In genomic region chr22:28772633-28773460, GRCh38 we compare ENCODE assay signal across 1 cellular context.
TF ChIP-seq lines count a peak whose summit lies in the region.

A gene with protein sequence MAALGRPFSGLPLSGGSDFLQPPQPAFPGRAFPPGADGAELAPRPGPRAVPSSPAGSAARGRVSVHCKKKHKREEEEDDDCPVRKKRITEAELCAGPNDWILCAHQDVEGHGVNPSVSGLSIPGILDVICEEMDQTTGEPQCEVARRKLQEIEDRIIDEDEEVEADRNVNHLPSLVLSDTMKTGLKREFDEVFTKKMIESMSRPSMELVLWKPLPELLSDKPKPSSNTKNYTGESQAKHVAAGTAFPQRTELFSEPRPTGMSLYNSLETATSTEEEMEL (plus strand): TSS chr22:28772695. CDS start chr22:28772850, 155 bp downstream.

TF ChIP-seq in HepG2, 621 proteins besides CTCF, POLR2A, EP300 and RAD21 (continued from another document and continues in another):
- TF ChIP-seq ZNF18 (CRISPR knock-in tag; IDR thresholded peaks at IDR 0.05; ENCODE audit: insufficient replicate concordance) (no peak), ZNF235 (CRISPR knock-in tag; IDR thresholded peaks at IDR 0.05; ENCODE audit: borderline replicate concordance) (no peak), WIZ (CRISPR knock-in tag; IDR thresholded peaks at IDR 0.05) (no peak), ZNF24 (IDR thresholded peaks at IDR 0.05) (no peak), ZNF12 (CRISPR knock-in tag; IDR thresholded peaks at IDR 0.05) (no peak), BRD4 (CRISPR knock-in tag; IDR thresholded peaks at IDR 0.05) (no peak; the same call in 1 of the 2 replicates), KAT2B (IDR thresholded peaks at IDR 0.05; ENCODE audit: borderline replicate concordance, low read depth, low read length) (no peak), ZNF644 (CRISPR knock-in tag; IDR thresholded peaks at IDR 0.05; ENCODE audit: low read depth) (no peak), MTA3 (CRISPR knock-in tag; IDR thresholded peaks at IDR 0.05) (no peak), IRX3 (CRISPR knock-in tag; IDR thresholded peaks at IDR 0.05; ENCODE audit: borderline replicate concordance, low read depth) (peak; percentile 78; the same call in 1 of the 2 replicates), ZNF562 (CRISPR knock-in tag; IDR thresholded peaks at IDR 0.05; ENCODE audit: borderline replicate concordance) (no peak), ZNF567 (CRISPR knock-in tag; IDR thresholded peaks at IDR 0.05; ENCODE audit: borderline replicate concordance) (no peak), HNF1A (IDR thresholded peaks at IDR 0.05; ENCODE audit: low read depth) (no peak), HNF1A (CRISPR knock-in tag; IDR thresholded peaks at IDR 0.05; ENCODE audit: borderline replicate concordance) (peak; percentile 63; the same call in 1 of the 2 replicates), ZNF788 (CRISPR knock-in tag; IDR thresholded peaks at IDR 0.05; ENCODE audit: borderline replicate concordance) (peak; percentile 84; the same call in 1 of the 2 replicates), BCL6 (CRISPR knock-in tag; IDR thresholded peaks at IDR 0.05) (0 out of 2 replicates have a peak, but pooled peaks have one; percentile 33), ZNF781 (CRISPR knock-in tag; IDR thresholded peaks at IDR 0.05; ENCODE audit: borderline replicate concordance, not compliant biosample characterization) (peak; percentile 43), GATA4 (IDR thresholded peaks at IDR 0.05; ENCODE audit: borderline replicate concordance, low read depth) (no peak), DNMT3B (CRISPR knock-in tag; conservative IDR thresholded peaks at IDR 0.05) (no peak), MEIS2 (CRISPR knock-in tag; IDR thresholded peaks at IDR 0.05) (peak; percentile 32; the same call in 1 of the 2 replicates), U2AF2 (IDR thresholded peaks at IDR 0.05; ENCODE audit: low read depth, low read length) (no peak), KDM4B (CRISPR knock-in tag; IDR thresholded peaks at IDR 0.05) (no peak), ZNF335 (CRISPR knock-in tag; IDR thresholded peaks at IDR 0.05) (peak; percentile 82), POLR2G (IDR thresholded peaks at IDR 0.05; ENCODE audit: low read depth, low read length) (peak; percentile 79), RFX1 (IDR thresholded peaks at IDR 0.05) (no peak), MIXL1 (CRISPR knock-in tag; IDR thresholded peaks at IDR 0.05) (0 out of 2 replicates have a peak, but pooled peaks have one; percentile 25), POGZ (CRISPR knock-in tag; IDR thresholded peaks at IDR 0.05) (peak; percentile 64; the same call in 1 of the 2 replicates), ZNF710 (CRISPR knock-in tag; IDR thresholded peaks at IDR 0.05; ENCODE audit: borderline replicate concordance) (no peak), TARDBP (CRISPR knock-in tag; IDR thresholded peaks at IDR 0.05) (peak; percentile 78), TBX2 (CRISPR knock-in tag; IDR thresholded peaks at IDR 0.05; ENCODE audit: borderline replicate concordance) (peak; percentile 42; the same call in 1 of the 2 replicates), ZNF124 (CRISPR knock-in tag; IDR thresholded peaks at IDR 0.05) (peak; percentile 86; the same call in 1 of the 2 replicates), ZNF225 (CRISPR knock-in tag; IDR thresholded peaks at IDR 0.05) (peak; percentile 68; the same call in 1 of the 2 replicates), SMAD3 (CRISPR knock-in tag; IDR thresholded peaks at IDR 0.05) (peak; percentile 74; the same call in 1 of the 2 replicates), ARHGAP35 (CRISPR knock-in tag; IDR thresholded peaks at IDR 0.05; ENCODE audit: borderline replicate concordance) (0 out of 2 replicates have a peak, but pooled peaks have one; percentile 36), KDM2A (CRISPR knock-in tag; IDR thresholded peaks at IDR 0.05; ENCODE audit: borderline replicate concordance, low read depth) (peak; percentile 77), CCDC6 (CRISPR knock-in tag; IDR thresholded peaks at IDR 0.05) (no peak), ZNF251 (CRISPR knock-in tag; IDR thresholded peaks at IDR 0.05) (no peak), MEIS1 (CRISPR knock-in tag; IDR thresholded peaks at IDR 0.05; ENCODE audit: borderline replicate concordance) (no peak)
- TF ChIP-seq, protein P1, sequence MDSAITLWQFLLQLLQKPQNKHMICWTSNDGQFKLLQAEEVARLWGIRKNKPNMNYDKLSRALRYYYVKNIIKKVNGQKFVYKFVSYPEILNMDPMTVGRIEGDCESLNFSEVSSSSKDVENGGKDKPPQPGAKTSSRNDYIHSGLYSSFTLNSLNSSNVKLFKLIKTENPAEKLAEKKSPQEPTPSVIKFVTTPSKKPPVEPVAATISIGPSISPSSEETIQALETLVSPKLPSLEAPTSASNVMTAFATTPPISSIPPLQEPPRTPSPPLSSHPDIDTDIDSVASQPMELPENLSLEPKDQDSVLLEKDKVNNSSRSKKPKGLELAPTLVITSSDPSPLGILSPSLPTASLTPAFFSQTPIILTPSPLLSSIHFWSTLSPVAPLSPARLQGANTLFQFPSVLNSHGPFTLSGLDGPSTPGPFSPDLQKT (CRISPR knock-in tag; IDR thresholded peaks at IDR 0.05; ENCODE audit: borderline replicate concordance) = no peak
- TF ChIP-seq, protein P2, sequence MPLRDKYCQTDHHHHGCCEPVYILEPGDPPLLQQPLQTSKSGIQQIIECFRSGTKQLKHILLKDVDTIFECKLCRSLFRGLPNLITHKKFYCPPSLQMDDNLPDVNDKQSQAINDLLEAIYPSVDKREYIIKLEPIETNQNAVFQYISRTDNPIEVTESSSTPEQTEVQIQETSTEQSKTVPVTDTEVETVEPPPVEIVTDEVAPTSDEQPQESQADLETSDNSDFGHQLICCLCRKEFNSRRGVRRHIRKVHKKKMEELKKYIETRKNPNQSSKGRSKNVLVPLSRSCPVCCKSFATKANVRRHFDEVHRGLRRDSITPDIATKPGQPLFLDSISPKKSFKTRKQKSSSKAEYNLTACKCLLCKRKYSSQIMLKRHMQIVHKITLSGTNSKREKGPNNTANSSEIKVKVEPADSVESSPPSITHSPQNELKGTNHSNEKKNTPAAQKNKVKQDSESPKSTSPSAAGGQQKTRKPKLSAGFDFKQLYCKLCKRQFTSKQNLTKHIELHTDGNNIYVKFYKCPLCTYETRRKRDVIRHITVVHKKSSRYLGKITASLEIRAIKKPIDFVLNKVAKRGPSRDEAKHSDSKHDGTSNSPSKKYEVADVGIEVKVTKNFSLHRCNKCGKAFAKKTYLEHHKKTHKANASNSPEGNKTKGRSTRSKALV (CRISPR knock-in tag; IDR thresholded peaks at IDR 0.05) = no peak
- TF ChIP-seq, protein P3, sequence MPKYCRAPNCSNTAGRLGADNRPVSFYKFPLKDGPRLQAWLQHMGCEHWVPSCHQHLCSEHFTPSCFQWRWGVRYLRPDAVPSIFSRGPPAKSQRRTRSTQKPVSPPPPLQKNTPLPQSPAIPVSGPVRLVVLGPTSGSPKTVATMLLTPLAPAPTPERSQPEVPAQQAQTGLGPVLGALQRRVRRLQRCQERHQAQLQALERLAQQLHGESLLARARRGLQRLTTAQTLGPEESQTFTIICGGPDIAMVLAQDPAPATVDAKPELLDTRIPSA (CRISPR knock-in tag; IDR thresholded peaks at IDR 0.05; ENCODE audit: borderline replicate concordance) = 0 out of 2 replicates have a peak, but pooled peaks have one; percentile 12
- TF ChIP-seq, protein P4, sequence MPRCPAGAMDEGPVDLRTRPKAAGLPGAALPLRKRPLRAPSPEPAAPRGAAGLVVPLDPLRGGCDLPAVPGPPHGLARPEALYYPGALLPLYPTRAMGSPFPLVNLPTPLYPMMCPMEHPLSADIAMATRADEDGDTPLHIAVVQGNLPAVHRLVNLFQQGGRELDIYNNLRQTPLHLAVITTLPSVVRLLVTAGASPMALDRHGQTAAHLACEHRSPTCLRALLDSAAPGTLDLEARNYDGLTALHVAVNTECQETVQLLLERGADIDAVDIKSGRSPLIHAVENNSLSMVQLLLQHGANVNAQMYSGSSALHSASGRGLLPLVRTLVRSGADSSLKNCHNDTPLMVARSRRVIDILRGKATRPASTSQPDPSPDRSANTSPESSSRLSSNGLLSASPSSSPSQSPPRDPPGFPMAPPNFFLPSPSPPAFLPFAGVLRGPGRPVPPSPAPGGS (CRISPR knock-in tag; IDR thresholded peaks at IDR 0.05) = no peak
- TF ChIP-seq, protein P5, sequence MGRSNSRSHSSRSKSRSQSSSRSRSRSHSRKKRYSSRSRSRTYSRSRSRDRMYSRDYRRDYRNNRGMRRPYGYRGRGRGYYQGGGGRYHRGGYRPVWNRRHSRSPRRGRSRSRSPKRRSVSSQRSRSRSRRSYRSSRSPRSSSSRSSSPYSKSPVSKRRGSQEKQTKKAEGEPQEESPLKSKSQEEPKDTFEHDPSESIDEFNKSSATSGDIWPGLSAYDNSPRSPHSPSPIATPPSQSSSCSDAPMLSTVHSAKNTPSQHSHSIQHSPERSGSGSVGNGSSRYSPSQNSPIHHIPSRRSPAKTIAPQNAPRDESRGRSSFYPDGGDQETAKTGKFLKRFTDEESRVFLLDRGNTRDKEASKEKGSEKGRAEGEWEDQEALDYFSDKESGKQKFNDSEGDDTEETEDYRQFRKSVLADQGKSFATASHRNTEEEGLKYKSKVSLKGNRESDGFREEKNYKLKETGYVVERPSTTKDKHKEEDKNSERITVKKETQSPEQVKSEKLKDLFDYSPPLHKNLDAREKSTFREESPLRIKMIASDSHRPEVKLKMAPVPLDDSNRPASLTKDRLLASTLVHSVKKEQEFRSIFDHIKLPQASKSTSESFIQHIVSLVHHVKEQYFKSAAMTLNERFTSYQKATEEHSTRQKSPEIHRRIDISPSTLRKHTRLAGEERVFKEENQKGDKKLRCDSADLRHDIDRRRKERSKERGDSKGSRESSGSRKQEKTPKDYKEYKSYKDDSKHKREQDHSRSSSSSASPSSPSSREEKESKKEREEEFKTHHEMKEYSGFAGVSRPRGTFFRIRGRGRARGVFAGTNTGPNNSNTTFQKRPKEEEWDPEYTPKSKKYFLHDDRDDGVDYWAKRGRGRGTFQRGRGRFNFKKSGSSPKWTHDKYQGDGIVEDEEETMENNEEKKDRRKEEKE (IDR thresholded peaks at IDR 0.05) = no peak
- TF ChIP-seq, protein P6, sequence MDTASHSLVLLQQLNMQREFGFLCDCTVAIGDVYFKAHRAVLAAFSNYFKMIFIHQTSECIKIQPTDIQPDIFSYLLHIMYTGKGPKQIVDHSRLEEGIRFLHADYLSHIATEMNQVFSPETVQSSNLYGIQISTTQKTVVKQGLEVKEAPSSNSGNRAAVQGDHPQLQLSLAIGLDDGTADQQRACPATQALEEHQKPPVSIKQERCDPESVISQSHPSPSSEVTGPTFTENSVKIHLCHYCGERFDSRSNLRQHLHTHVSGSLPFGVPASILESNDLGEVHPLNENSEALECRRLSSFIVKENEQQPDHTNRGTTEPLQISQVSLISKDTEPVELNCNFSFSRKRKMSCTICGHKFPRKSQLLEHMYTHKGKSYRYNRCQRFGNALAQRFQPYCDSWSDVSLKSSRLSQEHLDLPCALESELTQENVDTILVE (CRISPR knock-in tag; IDR thresholded peaks at IDR 0.05) = peak; percentile 33; the same call in 1 of the 2 replicates
- TF ChIP-seq, protein P7, sequence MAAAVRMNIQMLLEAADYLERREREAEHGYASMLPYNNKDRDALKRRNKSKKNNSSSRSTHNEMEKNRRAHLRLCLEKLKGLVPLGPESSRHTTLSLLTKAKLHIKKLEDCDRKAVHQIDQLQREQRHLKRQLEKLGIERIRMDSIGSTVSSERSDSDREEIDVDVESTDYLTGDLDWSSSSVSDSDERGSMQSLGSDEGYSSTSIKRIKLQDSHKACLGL (CRISPR knock-in tag; IDR thresholded peaks at IDR 0.05) = no peak
